ENCODE assay signal across 8 cellular contexts in genomic region chr12:20601668-20602280, GRCh38.
A peak's percentile ranks its signal among the peaks of the same experiment; 100 is the strongest.
DNase-seq lines count a peak whose midpoint lies in the region; ATAC-seq, FAIRE-seq and TF ChIP-seq lines count a peak whose summit lies in the region.

No MANE protein-coding gene starts in this region.

- no peak overlapping the region for H3K4me3 ChIP-seq in kidney (ENCODE audit: low read length in 2 of 2)

- no peaks in the 10 kb centered on the region for H3K4me1 ChIP-seq in kidney (ENCODE audit: control insufficient read depth in 1 of 2, insufficient read depth in 1 of 2, low read depth in 1 of 2, low read length in 2 of 2)

- intact Hi-C loops in kidney (cut with DNase I), result loop anchor here (10.0 kb wide), 1 partner anchor 677 kb away; no protein-coding TSS in a partner anchor

- TF ChIP-seq CTCF in kidney (IDR thresholded peaks at IDR 0.05; ENCODE audit: borderline replicate concordance, extremely low read depth, insufficient read depth), result peak; percentile 45

- no peak overlapping the region for H3K27ac ChIP-seq in kidney (ENCODE audit: low read depth in 2 of 2, low read length in 2 of 2)

- H3K36me3 ChIP-seq in kidney (ENCODE audit: control insufficient read depth in 1 of 2, insufficient read depth in 2 of 2, low read length in 2 of 2), result no peaks in the 10 kb centered on the region

- H3K9me3 ChIP-seq in kidney (ENCODE audit: control insufficient read depth in 1 of 2, low read length in 2 of 2), result no peaks in the 10 kb centered on the region

- FAIRE-seq in kidney (lab: Jason Lieb, UNC), result peak; percentile 92

- no peak overlapping the region for H3K9ac ChIP-seq in kidney (ENCODE audit: low read length in 2 of 2)

- DNase-seq in COLO829 (ENCODE audit: low spot score) (peak; percentile 48), MV-4-11 (lab: John Stamatoyannopoulos, UW) (peak; percentile 10), astrocyte of the hippocampus (ENCODE audit: low read depth, low spot score) (peak; percentile 63), kidney (no peak)
- DNase-seq in stimulated activated CD4-positive, alpha-beta T cell treated with anti-CD3 and anti-CD28 coated beads, Interleukin-4, amount 100 ng/mL, for 1 hour, result no peak

- ATAC-seq in HG03432 (IDR thresholded peaks at IDR 0.05; ENCODE audit: unreplicated experiment), result no peak
- ATAC-seq in HG03378 (IDR thresholded peaks at IDR 0.05; ENCODE audit: unreplicated experiment), result no peak
- no peak for ATAC-seq in GM18909 (IDR thresholded peaks at IDR 0.05; ENCODE audit: poor library complexity, unreplicated experiment)

Comparison
In these comparisons a context has a peak if more than half of its experiments do, and no peak if none do; other contexts are left out.
1. DNase-seq: peak in COLO829 (single experiment), MV-4-11 (single experiment) and astrocyte of the hippocampus (single experiment); none in kidney (single experiment) and stimulated activated CD4-positive, alpha-beta T cell treated with anti-CD3 and anti-CD28 coated beads, Interleukin-4, amount 100 ng/mL, for 1 hour (single experiment).